In genomic region chrX:10085223-10085622, GRCh38 we compare ENCODE assay signal across 12 cellular contexts.
DNase-seq lines count a peak whose midpoint lies in the region; ATAC-seq and TF ChIP-seq lines count a peak whose summit lies in the region.
"Had no signal": no experiment of that assay in that cellular context is flagged by ENCODE, and none has a peak within 500 bp of the region (broad histone marks: within the 10 kb centered on the region; RNA-seq: fewer than 3 reads in every experiment).

No MANE protein-coding gene starts in this region.

- no peak overlapping the region for H3K27ac Mint-ChIP-seq in activated CD4-positive, alpha-beta T cell treated with anti-CD3 and anti-CD28 coated beads for 36 hours
- H3K27ac Mint-ChIP-seq in activated CD4-positive, alpha-beta memory T cell treated with anti-CD3 and anti-CD28 coated beads for 36 hours, result peak overlapping the region; percentile 38

- TF ChIP-seq CTCF in neutrophil (IDR thresholded peaks at IDR 0.05), result no peak

- no peaks in the 10 kb centered on the region for H3K27me3 ChIP-seq in neutrophil
- H3K27me3 ChIP-seq: thyroid gland had no signal

- ATAC-seq in activated CD4-positive, alpha-beta T cell treated with anti-CD3 and anti-CD28 coated beads for 36 hours, result peak; percentile 40
- peak; percentile 29 for ATAC-seq in HG02885 (IDR thresholded peaks at IDR 0.05; ENCODE audit: poor library complexity, unreplicated experiment)

- H3K36me3 ChIP-seq in neutrophil, result peaks cover 10% of the 10 kb centered on the region
- H3K36me3 ChIP-seq: thyroid gland had no signal

- DNase-seq in activated CD4-positive, alpha-beta T cell treated with anti-CD3 and anti-CD28 coated beads for 36 hours, result no peak
- DNase-seq in activated CD4-positive, alpha-beta T cell treated with anti-CD3 and anti-CD28 coated beads for 1 hour, result no peak
- DNase-seq in activated CD4-positive, alpha-beta memory T cell treated with anti-CD3 and anti-CD28 coated beads for 36 hours, result no peak
- DNase-seq in SKM-1 (lab: John Stamatoyannopoulos, UW; ENCODE audit: unreplicated experiment) (no peak), COR-L47 (lab: John Stamatoyannopoulos, UW) (no peak), Ammon's horn (ENCODE audit: low spot score) (no peak)
- DNase-seq: 8988T; activated naive CD4-positive, alpha-beta T cell treated with Interleukin-2 at 50 U/mL for 16 hours; stimulated activated CD4-positive, alpha-beta T cell treated with anti-CD3 and anti-CD28 coated beads, Interleukin-4, amount 100 ng/mL, for 4 hours; thyroid gland had no signal

- H3K9me3 ChIP-seq in neutrophil, result no peaks in the 10 kb centered on the region
- H3K9me3 ChIP-seq: thyroid gland had no signal

- intact Hi-C loops in activated CD4-positive, alpha-beta T cell treated with anti-CD3 and anti-CD28 coated beads for 36 hours (cut with DNase I, micrococcal nuclease), result loop anchor here in 1 of 2 experiments (1.0 kb wide), 1 partner anchor 13 kb away; no protein-coding TSS in a partner anchor
- intact Hi-C loops in activated CD4-positive, alpha-beta memory T cell treated with anti-CD3 and anti-CD28 coated beads for 36 hours (cut with micrococcal nuclease), result loop anchor here (5.0 kb wide), 1 partner anchor 798 kb away; no protein-coding TSS in a partner anchor

- H3K4me3 ChIP-seq in neutrophil (ENCODE audit: low read depth in 1 of 2, low read length in 1 of 2), result no peak overlapping the region
- H3K4me3 ChIP-seq: thyroid gland had no signal

- POLR2A ChIA-PET in activated CD4-positive, alpha-beta T cell treated with anti-CD3 and anti-CD28 coated beads for 36 hours (lab: Charles Lee), result interaction anchor here (0.8 kb wide), 1 partner anchor 88 kb away, joined by 3 read pairs; no protein-coding TSS in a partner anchor
- POLR2A ChIA-PET in activated CD4-positive, alpha-beta memory T cell treated with anti-CD3 and anti-CD28 coated beads for 36 hours (lab: Charles Lee), result interaction anchor here (0.6 to 1.5 kb wide), 5 partner anchors 10 to 28 kb away, joined by 3 to 7 read pairs (median 3); no protein-coding TSS in a partner anchor

- CTCF ChIA-PET in activated CD4-positive, alpha-beta T cell treated with anti-CD3 and anti-CD28 coated beads for 36 hours (lab: Charles Lee), result interaction anchor here (0.6 to 3.2 kb wide), 4 partner anchors 11 to 1461 kb away, joined by 4 to 14 read pairs (median 5); no protein-coding TSS in a partner anchor
- CTCF ChIA-PET in activated CD4-positive, alpha-beta memory T cell treated with anti-CD3 and anti-CD28 coated beads for 36 hours (lab: Charles Lee), result interaction anchor here (0.7 to 4.1 kb wide), 2 partner anchors 11 to 88 kb away, joined by 3 to 23 read pairs; no protein-coding TSS in a partner anchor

- peak overlapping the region; percentile 72 for H3K27ac ChIP-seq in neutrophil

- peaks cover 35% of the 10 kb centered on the region for H3K4me1 Mint-ChIP-seq in activated CD4-positive, alpha-beta T cell treated with anti-CD3 and anti-CD28 coated beads for 36 hours
- H3K4me1 Mint-ChIP-seq in activated CD4-positive, alpha-beta memory T cell treated with anti-CD3 and anti-CD28 coated beads for 36 hours (ENCODE audit: low read depth), result peaks cover 48% of the 10 kb centered on the region

- no peaks in the 10 kb centered on the region for H3K27me3 Mint-ChIP-seq in activated CD4-positive, alpha-beta T cell treated with anti-CD3 and anti-CD28 coated beads for 36 hours
- H3K27me3 Mint-ChIP-seq in activated CD4-positive, alpha-beta memory T cell treated with anti-CD3 and anti-CD28 coated beads for 36 hours, result no peaks in the 10 kb centered on the region

- peaks cover 14% of the 10 kb centered on the region for H3K36me3 Mint-ChIP-seq in activated CD4-positive, alpha-beta T cell treated with anti-CD3 and anti-CD28 coated beads for 36 hours (ENCODE audit: low read depth)
- peaks cover 2% of the 10 kb centered on the region for H3K36me3 Mint-ChIP-seq in activated CD4-positive, alpha-beta memory T cell treated with anti-CD3 and anti-CD28 coated beads for 36 hours

- H3K4me1 ChIP-seq in neutrophil (ENCODE audit: control insufficient read depth in 1 of 2, insufficient read depth in 1 of 2, low read depth in 1 of 2, low read length in 1 of 2), result peaks cover 46% of the 10 kb centered on the region in 2 experiments

- no peak overlapping the region for H3K4me3 Mint-ChIP-seq in activated CD4-positive, alpha-beta T cell treated with anti-CD3 and anti-CD28 coated beads for 36 hours
- no peak overlapping the region for H3K4me3 Mint-ChIP-seq in activated CD4-positive, alpha-beta memory T cell treated with anti-CD3 and anti-CD28 coated beads for 36 hours

- H3K9me3 Mint-ChIP-seq in activated CD4-positive, alpha-beta T cell treated with anti-CD3 and anti-CD28 coated beads for 36 hours (ENCODE audit: low read depth), result no peaks in the 10 kb centered on the region
- no peaks in the 10 kb centered on the region for H3K9me3 Mint-ChIP-seq in activated CD4-positive, alpha-beta memory T cell treated with anti-CD3 and anti-CD28 coated beads for 36 hours
